ENCODE assay signal across 14 cellular contexts in the genomic region with DNA sequence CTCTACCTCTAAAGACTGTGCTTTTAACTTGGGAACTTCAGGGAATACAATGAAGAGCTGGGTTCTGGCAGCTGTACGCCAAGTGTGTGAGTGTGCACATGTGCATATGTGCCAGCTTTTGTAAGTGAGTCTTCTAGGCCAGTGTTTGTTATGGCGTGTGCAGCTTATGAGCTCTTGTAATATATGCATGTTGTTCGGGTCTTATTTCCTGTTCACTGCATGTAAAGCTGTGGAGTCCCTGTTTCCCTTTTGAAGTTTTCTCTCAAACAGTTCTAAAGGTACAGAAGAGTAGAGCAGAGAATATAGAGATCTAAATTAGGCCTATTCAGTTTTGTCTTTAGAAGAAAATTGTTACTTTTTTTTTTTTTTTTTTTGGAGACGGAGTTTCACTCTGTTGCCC. TPM values are rescaled to one million over a fixed set of nuclear protein-coding genes. Genes with fewer than 3 reads are reported as not detected.
DNase-seq lines count a peak whose midpoint lies in the region; ATAC-seq and TF ChIP-seq lines count a peak whose summit lies in the region.
"Had no signal": no experiment of that assay in that cellular context is flagged by ENCODE, and none has a peak within 500 bp of the region (broad histone marks: within the 10 kb centered on the region; RNA-seq: fewer than 3 reads in every experiment).

No MANE protein-coding gene starts in this region.

- H3K4me1 ChIP-seq in tibial nerve (peaks cover 0 to 13% (median 5%) of the 10 kb centered on the region in 4 donors), PC-9 (replicated peaks; ENCODE audit: insufficient read depth) (no peaks in the 10 kb centered on the region)
- H3K4me1 ChIP-seq: vagina had no signal

- H3K4me3 Mint-ChIP-seq in activated CD8-positive, alpha-beta memory T cell treated with anti-CD3 and anti-CD28 coated beads, Interleukin-2, amount 10 ng/mL, durations not matched to agents 7 days and 5 days, result no peak overlapping the region
- peak overlapping the region; percentile 58 for H3K4me3 Mint-ChIP-seq in activated naive CD8-positive, alpha-beta T cell
- peak overlapping the region; percentile 54 for H3K4me3 Mint-ChIP-seq in stimulated activated naive CD8-positive, alpha-beta T cell treated with anti-CD3 and anti-CD28 coated beads, Interleukin-15, Interleukin-2, amounts not matched to agents 100 ng/mL and 50 ng/mL, for 24 hours

- no peak for TF ChIP-seq EP300 in tibial nerve (IDR thresholded peaks at IDR 0.05)

- H3K4me3 ChIP-seq in tibial nerve (no peak overlapping the region), PC-9 (no peak overlapping the region)
- H3K4me3 ChIP-seq: vagina had no signal

- peaks cover 0 to 27% (median 0%) of the 10 kb centered on the region in 3 donors for H3K36me3 ChIP-seq in tibial nerve
- H3K36me3 ChIP-seq in PC-9 (ENCODE audit: low read depth), result no peaks in the 10 kb centered on the region
- H3K36me3 ChIP-seq: vagina had no signal

- H3K27ac ChIP-seq in tibial nerve, result no peak overlapping the region
- H3K27ac ChIP-seq in PC-9, result no peak overlapping the region
- H3K27ac ChIP-seq: epithelial cell of prostate, vagina had no signal

- WGBS in tibial nerve, 2 donors, result 81 to 87% methylated on average over 4 of the region's 4 CpGs

- no peak overlapping the region for H2AFZ ChIP-seq in PC-9

- POLR2A ChIA-PET in PC-9 (lab: Charles Lee; ENCODE audit: unreplicated experiment), result no interaction called here

- BruUV-seq in PC-9 (replicated peaks; lab: Mats Ljungman, UMichigan), result no TSS peak

- no peaks in the 10 kb centered on the region for H3K9me2 ChIP-seq in PC-9 (ENCODE audit: insufficient read depth)

- no peak for DNase-seq in activated CD8-positive, alpha-beta memory T cell treated with anti-CD3 and anti-CD28 coated beads, Interleukin-2, amount 10 ng/mL, durations not matched to agents 7 days and 5 days
- DNase-seq in activated CD8-positive, alpha-beta memory T cell treated with anti-CD3 and anti-CD28 coated beads for 24 hours, result no peak
- DNase-seq in NCI-H748 treated with DMSO at 0.1 percent for 48 hours (lab: John Stamatoyannopoulos, UW), result no peak
- no peak for DNase-seq in tibial nerve (ENCODE audit: low spot score in 2 of 2)
- no peak for DNase-seq in PC-9
- DNase-seq: activated CD4-positive, alpha-beta T cell treated with anti-CD3 and anti-CD28 coated beads, Interleukin-2, amount 50 U/mL, for 1 hour; GF-D8; NCI-H2227 treated with DMSO at 0.1 percent for 48 hours; SHP77 had no signal

- H3F3A ChIP-seq in PC-9 (ENCODE audit: insufficient read depth, low read depth), result peaks cover 7% of the 10 kb centered on the region; the same call in 1 of the 2 replicates

- H3K27me3 Mint-ChIP-seq in activated CD8-positive, alpha-beta memory T cell treated with anti-CD3 and anti-CD28 coated beads, Interleukin-2, amount 10 ng/mL, durations not matched to agents 7 days and 5 days, result no peaks in the 10 kb centered on the region
- H3K27me3 Mint-ChIP-seq in activated naive CD8-positive, alpha-beta T cell, result no peaks in the 10 kb centered on the region
- H3K27me3 Mint-ChIP-seq in stimulated activated naive CD8-positive, alpha-beta T cell treated with anti-CD3 and anti-CD28 coated beads, Interleukin-15, Interleukin-2, amounts not matched to agents 100 ng/mL and 50 ng/mL, for 24 hours, result no peaks in the 10 kb centered on the region

- ATAC-seq in activated CD8-positive, alpha-beta memory T cell treated with anti-CD3 and anti-CD28 coated beads, Interleukin-2, amount 10 ng/mL, durations not matched to agents 7 days and 5 days, result peak; percentile 75
- ATAC-seq in HG03342 (IDR thresholded peaks at IDR 0.05; ENCODE audit: unreplicated experiment), result peak; percentile 39

- no peaks in the 10 kb centered on the region for H4K20me1 ChIP-seq in PC-9 (ENCODE audit: insufficient read depth)

- no peak for TF ChIP-seq CTCF in tibial nerve (IDR thresholded peaks at IDR 0.05)
- TF ChIP-seq CTCF in PC-9 (conservative IDR thresholded peaks at IDR 0.05), result no peak

- peaks cover 56% of the 10 kb centered on the region for H3K4me1 Mint-ChIP-seq in activated CD8-positive, alpha-beta memory T cell treated with anti-CD3 and anti-CD28 coated beads, Interleukin-2, amount 10 ng/mL, durations not matched to agents 7 days and 5 days
- H3K4me1 Mint-ChIP-seq in activated naive CD8-positive, alpha-beta T cell (ENCODE audit: low read depth), result peaks cover 80% of the 10 kb centered on the region
- peaks cover 79% of the 10 kb centered on the region for H3K4me1 Mint-ChIP-seq in stimulated activated naive CD8-positive, alpha-beta T cell treated with anti-CD3 and anti-CD28 coated beads, Interleukin-15, Interleukin-2, amounts not matched to agents 100 ng/mL and 50 ng/mL, for 24 hours (ENCODE audit: low read depth)

- H3K27ac Mint-ChIP-seq in activated CD8-positive, alpha-beta memory T cell treated with anti-CD3 and anti-CD28 coated beads, Interleukin-2, amount 10 ng/mL, durations not matched to agents 7 days and 5 days, result peak overlapping the region; percentile 58
- H3K27ac Mint-ChIP-seq in activated naive CD8-positive, alpha-beta T cell, result peak overlapping the region; percentile 92
- peak overlapping the region; percentile 82 for H3K27ac Mint-ChIP-seq in stimulated activated naive CD8-positive, alpha-beta T cell treated with anti-CD3 and anti-CD28 coated beads, Interleukin-15, Interleukin-2, amounts not matched to agents 100 ng/mL and 50 ng/mL, for 24 hours

- H3K9me3 Mint-ChIP-seq in activated CD8-positive, alpha-beta memory T cell treated with anti-CD3 and anti-CD28 coated beads, Interleukin-2, amount 10 ng/mL, durations not matched to agents 7 days and 5 days (ENCODE audit: low read depth), result no peaks in the 10 kb centered on the region
- no peaks in the 10 kb centered on the region for H3K9me3 Mint-ChIP-seq in activated naive CD8-positive, alpha-beta T cell (ENCODE audit: low read depth)
- H3K9me3 Mint-ChIP-seq in stimulated activated naive CD8-positive, alpha-beta T cell treated with anti-CD3 and anti-CD28 coated beads, Interleukin-15, Interleukin-2, amounts not matched to agents 100 ng/mL and 50 ng/mL, for 24 hours, result no peaks in the 10 kb centered on the region

- peaks cover 64% of the 10 kb centered on the region for H3K36me3 Mint-ChIP-seq in activated CD8-positive, alpha-beta memory T cell treated with anti-CD3 and anti-CD28 coated beads, Interleukin-2, amount 10 ng/mL, durations not matched to agents 7 days and 5 days
- H3K36me3 Mint-ChIP-seq in activated naive CD8-positive, alpha-beta T cell, result peaks cover 11% of the 10 kb centered on the region
- peaks cover 48% of the 10 kb centered on the region for H3K36me3 Mint-ChIP-seq in stimulated activated naive CD8-positive, alpha-beta T cell treated with anti-CD3 and anti-CD28 coated beads, Interleukin-15, Interleukin-2, amounts not matched to agents 100 ng/mL and 50 ng/mL, for 24 hours (ENCODE audit: low read depth)

- CTCF ChIA-PET in activated CD8-positive, alpha-beta memory T cell treated with anti-CD3 and anti-CD28 coated beads, Interleukin-2, amount 10 ng/mL, durations not matched to agents 7 days and 5 days (lab: Charles Lee), result interaction anchor here (0.9 to 12.0 kb wide), 9 partner anchors 9 to 288 kb away, joined by 3 to 179 read pairs (median 4); no protein-coding TSS in a partner anchor
- CTCF ChIA-PET in PC-9 (lab: Charles Lee), result interaction anchor here (0.6 kb wide), 1 partner anchor 537 kb away, joined by 6 read pairs; no protein-coding TSS in a partner anchor

- H3K27me3 ChIP-seq in tibial nerve (no peaks in the 10 kb centered on the region), PC-9 (ENCODE audit: insufficient read depth, low read depth) (no peaks in the 10 kb centered on the region)
- H3K27me3 ChIP-seq: vagina had no signal

- H3K79me2 ChIP-seq in PC-9 (ENCODE audit: low read depth), result no peaks in the 10 kb centered on the region

- intact Hi-C loops in PC-9 (cut with micrococcal nuclease; ENCODE audit: unreplicated experiment), result no loop called here

- H3K9me3 ChIP-seq in tibial nerve (no peaks in the 10 kb centered on the region), PC-9 (ENCODE audit: insufficient read depth, low read depth) (0 out of 2 replicates have a peak, but pooled peaks cover 5% of the 10 kb centered on the region)
- H3K9me3 ChIP-seq: vagina had no signal

- no peak overlapping the region for H3K4me2 ChIP-seq in PC-9

- no peak for TF ChIP-seq POLR2A in tibial nerve (IDR thresholded peaks at IDR 0.05)

RNA-seq across cellular contexts. Expression of gene TGFBR1, which starts 30.6 kb away (rescaled TPM):
- 10 to 100 TPM; 72.5 to 78.0 TPM for total RNA-seq in activated CD8-positive, alpha-beta memory T cell treated with anti-CD3 and anti-CD28 coated beads, Interleukin-2, amount 10 ng/mL, durations not matched to agents 7 days and 5 days
- total RNA-seq in tibial nerve (10 to 100 TPM; 24.0 to 37.4 (median 31.8) TPM), PC-9 (2021) (17.1 and 18.3 TPM in 2 replicates)
